ENCODE assay signal across 9 cellular contexts in the genomic region with DNA sequence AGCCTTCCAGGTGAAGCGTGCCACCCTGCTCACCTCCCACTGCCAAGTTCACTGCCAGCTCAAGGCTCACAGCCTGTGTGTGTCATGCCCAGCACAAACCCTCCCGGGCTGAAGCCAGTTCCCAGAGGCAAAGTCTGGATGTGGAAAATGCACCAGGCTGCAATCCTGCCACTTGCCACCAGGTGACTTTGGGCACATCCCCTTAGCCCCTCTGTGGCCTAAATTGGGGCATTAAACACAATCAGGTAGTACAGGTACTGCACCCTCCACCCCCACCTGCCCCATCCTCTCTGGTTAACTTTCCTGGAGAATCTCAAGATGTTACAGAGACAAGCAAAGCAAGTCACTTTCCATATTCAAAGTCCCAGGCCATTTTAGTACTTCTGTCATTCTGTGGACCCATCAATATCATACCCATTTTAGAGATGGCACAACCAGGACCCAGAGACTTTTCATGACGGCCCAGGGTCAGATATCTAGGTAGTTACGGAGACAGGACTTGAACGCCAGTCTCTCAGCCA. TPM values are rescaled to one million over a fixed set of nuclear protein-coding genes. Genes with fewer than 3 reads are reported as not detected.
DNase-seq lines count a peak whose midpoint lies in the region; ATAC-seq and TF ChIP-seq lines count a peak whose summit lies in the region.
"Had no signal": no experiment of that assay in that cellular context is flagged by ENCODE, and none has a peak within 500 bp of the region (broad histone marks: within the 10 kb centered on the region; RNA-seq: fewer than 3 reads in every experiment).

No MANE protein-coding gene starts in this region.

- no peak overlapping the region for H3K9ac ChIP-seq in fibroblast of lung (ENCODE audit: insufficient read depth, low read length)

- H3K36me3 ChIP-seq in heart right ventricle (no peaks in the 10 kb centered on the region), fibroblast of lung (ENCODE audit: control insufficient read depth, insufficient read depth, low read length) (no peaks in the 10 kb centered on the region)

- no peak for DNase-seq in heart right ventricle
- no peak for DNase-seq in Right ventricle myocardium superior
- no peak for DNase-seq in fibroblast of lung (ENCODE audit: low read depth in 2 of 2)
- peak; percentile 50 to 59 for DNase-seq in stimulated activated CD4-positive, alpha-beta T cell treated with anti-CD3 and anti-CD28 coated beads, Interleukin-2, amount 100 ng/mL, for 24 hours
- DNase-seq in SKM-1 treated with dmso at 0.1 percent for 144 hours (lab: John Stamatoyannopoulos, UW; ENCODE audit: unreplicated experiment): no peak
- DNase-seq in activated CD4-positive, CD25-positive, alpha-beta regulatory T cell treated with anti-CD3 and anti-CD28 coated beads, Interleukin-2, amount 50 U/mL, for 72 hours: no peak
- no peak for DNase-seq in retina
- DNase-seq: activated naive CD8-positive, alpha-beta T cell treated with anti-CD3 and anti-CD28 coated beads, Interleukin-2, amount 10 ng/mL, durations not matched to agents 7 days and 5 days had no signal

- intact Hi-C loops in heart right ventricle (cut with DNase I) (loop anchor here in 3 of 10 donors (5.0 to 10.0 kb wide), 3 partner anchors 57 to 72 kb away; no protein-coding TSS in a partner anchor), Right ventricle myocardium superior (cut with DNase I) (loop anchor here (10.0 kb wide), 1 partner anchor 54 kb away; no protein-coding TSS in a partner anchor)

- H3K27ac ChIP-seq in heart right ventricle (peak overlapping the region in 3 of 10 donors; percentile 68 to 85 (median 69)), fibroblast of lung (ENCODE audit: insufficient read depth, low read length) (no peak overlapping the region)

- no peak for ATAC-seq in heart right ventricle
- ATAC-seq in Right ventricle myocardium superior (ENCODE audit: poor library complexity): no peak

- H3K4me2 ChIP-seq in fibroblast of lung (ENCODE audit: extremely low read depth, insufficient read depth, low read length): no peak overlapping the region

- no peaks in the 10 kb centered on the region for H3K79me2 ChIP-seq in fibroblast of lung (ENCODE audit: control insufficient read depth, insufficient read depth, low read length)

- H3K4me1 ChIP-seq in heart right ventricle (peaks cover 3 to 27% (median 15%) of the 10 kb centered on the region in 9 donors), fibroblast of lung (ENCODE audit: control insufficient read depth, extremely low read depth, insufficient read depth, low read length) (peaks cover 10% of the 10 kb centered on the region)

- TF ChIP-seq CTCF in heart right ventricle (IDR thresholded peaks at IDR 0.05): peak in 8 of 9 donors; percentile 23 to 56 (median 38)
- TF ChIP-seq CTCF in WI38 (IDR thresholded peaks at IDR 0.05; ENCODE audit: low read depth, low read length): peak; percentile 71
- TF ChIP-seq CTCF in fibroblast of lung (conservative IDR thresholded peaks at IDR 0.05 in 1 of 2, IDR thresholded peaks at IDR 0.05 in 1 of 2; ENCODE audit: low read depth in 1 of 2, low read length in 2 of 2): peak; percentile 46 to 69

- no peak overlapping the region for H2AFZ ChIP-seq in fibroblast of lung (ENCODE audit: low read length)

- H3K4me3 ChIP-seq in heart right ventricle (no peak overlapping the region), WI38 (ENCODE audit: low read depth, low read length) (no peak overlapping the region), fibroblast of lung (replicated peaks in 1 of 4; ENCODE audit: control extremely low read depth in 1 of 4, insufficient read depth in 1 of 4, low read depth in 3 of 4, low read length in 4 of 4) (no peak overlapping the region)

- H4K20me1 ChIP-seq in fibroblast of lung (ENCODE audit: control insufficient read depth, extremely low read depth, insufficient read depth, low read length): no peaks in the 10 kb centered on the region

- H3K9me3 ChIP-seq in heart right ventricle: no peaks in the 10 kb centered on the region
- H3K9me3 ChIP-seq in fibroblast of lung (ENCODE audit: control insufficient read depth, insufficient read depth, low read depth, low read length): no peaks in the 10 kb centered on the region

- H3K27me3 ChIP-seq in heart right ventricle (peaks cover 0 to 49% (median 23%) of the 10 kb centered on the region in 7 donors), fibroblast of lung (ENCODE audit: control insufficient read depth, insufficient read depth, low read length) (peaks cover 24% of the 10 kb centered on the region)

- 81% methylated on average over 5 of the region's 5 CpGs for WGBS in heart right ventricle, 2 donors

RNA-seq across cellular contexts. Expression of a gene that starts 1.8 kb away (rescaled TPM):
- 1 to 10 TPM; 1.4 to 9.9 (median 3.6) TPM for total RNA-seq in heart right ventricle
- polyA plus RNA-seq in heart right ventricle: 1 to 10 TPM; 3.1 to 5.1 TPM
- 9.4 TPM for total RNA-seq in Right ventricle myocardium superior
- under 0.01 TPM in 2 replicates for total RNA-seq in fibroblast of lung
- 0.01 TPM in 1 of 2 replicates, not detected in the other for polyA plus RNA-seq in fibroblast of lung
- not detected in 2 replicates for polyA plus RNA-seq in fibroblast of lung (2012)
- 0.08 TPM in 1 of 2 replicates, not detected in the other for polyA minus RNA-seq in fibroblast of lung (ENCODE audit: low replicate concordance)
- total RNA-seq: activated naive CD8-positive, alpha-beta T cell treated with anti-CD3 and anti-CD28 coated beads, Interleukin-2, amount 10 ng/mL, durations not matched to agents 7 days and 5 days had no signal

Comparison
In these comparisons a context has a peak if more than half of its experiments do, and no peak if none do; other contexts are left out.
1. DNase-seq: peak in stimulated activated CD4-positive, alpha-beta T cell treated with anti-CD3 and anti-CD28 coated beads, Interleukin-2, amount 100 ng/mL, for 24 hours (2 of 2); none in heart right ventricle (0 of 2), Right ventricle myocardium superior (single experiment), fibroblast of lung (0 of 2), SKM-1 treated with dmso at 0.1 percent for 144 hours (single experiment), activated CD4-positive, CD25-positive, alpha-beta regulatory T cell treated with anti-CD3 and anti-CD28 coated beads, Interleukin-2, amount 50 U/mL, for 72 hours (single experiment) and retina (single experiment).
2. Peak in every context shown above with its lines, with median percentiles within 50 percentile points of each other: CTCF ChIP-seq.